Comparison of ENCODE assay signal across 1 cellular context in the genomic region with DNA sequence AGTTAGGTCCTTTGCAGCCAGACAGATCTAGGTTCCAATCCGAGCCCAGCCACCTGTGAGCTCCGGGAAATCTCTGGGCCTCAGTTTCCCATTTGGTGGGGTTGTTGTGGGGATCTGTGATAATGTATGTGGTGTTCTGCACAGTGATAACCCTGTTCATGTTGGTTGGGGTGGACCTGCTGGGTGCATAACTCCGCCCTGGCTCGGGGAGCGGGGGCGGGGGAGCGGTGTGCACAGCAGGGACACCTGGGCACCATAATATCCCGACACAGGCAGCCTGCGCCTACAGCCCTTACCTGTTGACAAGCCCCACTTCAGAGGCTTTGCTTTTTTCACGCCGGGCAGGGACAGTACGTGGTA.
TF ChIP-seq lines count a peak whose summit lies in the region.

No MANE protein-coding gene starts in this region.

TF ChIP-seq in K562, 482 proteins besides CTCF, POLR2A, EP300 and RAD21:
- TF ChIP-seq, protein P1, sequence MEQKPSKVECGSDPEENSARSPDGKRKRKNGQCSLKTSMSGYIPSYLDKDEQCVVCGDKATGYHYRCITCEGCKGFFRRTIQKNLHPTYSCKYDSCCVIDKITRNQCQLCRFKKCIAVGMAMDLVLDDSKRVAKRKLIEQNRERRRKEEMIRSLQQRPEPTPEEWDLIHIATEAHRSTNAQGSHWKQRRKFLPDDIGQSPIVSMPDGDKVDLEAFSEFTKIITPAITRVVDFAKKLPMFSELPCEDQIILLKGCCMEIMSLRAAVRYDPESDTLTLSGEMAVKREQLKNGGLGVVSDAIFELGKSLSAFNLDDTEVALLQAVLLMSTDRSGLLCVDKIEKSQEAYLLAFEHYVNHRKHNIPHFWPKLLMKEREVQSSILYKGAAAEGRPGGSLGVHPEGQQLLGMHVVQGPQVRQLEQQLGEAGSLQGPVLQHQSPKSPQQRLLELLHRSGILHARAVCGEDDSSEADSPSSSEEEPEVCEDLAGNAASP (IDR thresholded peaks at IDR 0.05) = no peak
- TF ChIP-seq, protein P2, sequence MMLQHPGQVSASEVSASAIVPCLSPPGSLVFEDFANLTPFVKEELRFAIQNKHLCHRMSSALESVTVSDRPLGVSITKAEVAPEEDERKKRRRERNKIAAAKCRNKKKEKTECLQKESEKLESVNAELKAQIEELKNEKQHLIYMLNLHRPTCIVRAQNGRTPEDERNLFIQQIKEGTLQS (IDR thresholded peaks at IDR 0.05) = no peak
- TF ChIP-seq, protein P2 (CRISPR knock-in tag; conservative IDR thresholded peaks at IDR 0.05) = no peak
- no peak for TF ChIP-seq ILK (tag; IDR thresholded peaks at IDR 0.05; ENCODE audit: borderline replicate concordance, low read depth)
- TF ChIP-seq NFRKB (IDR thresholded peaks at IDR 0.05; ENCODE audit: low read depth) = no peak
- TF ChIP-seq, protein P3, sequence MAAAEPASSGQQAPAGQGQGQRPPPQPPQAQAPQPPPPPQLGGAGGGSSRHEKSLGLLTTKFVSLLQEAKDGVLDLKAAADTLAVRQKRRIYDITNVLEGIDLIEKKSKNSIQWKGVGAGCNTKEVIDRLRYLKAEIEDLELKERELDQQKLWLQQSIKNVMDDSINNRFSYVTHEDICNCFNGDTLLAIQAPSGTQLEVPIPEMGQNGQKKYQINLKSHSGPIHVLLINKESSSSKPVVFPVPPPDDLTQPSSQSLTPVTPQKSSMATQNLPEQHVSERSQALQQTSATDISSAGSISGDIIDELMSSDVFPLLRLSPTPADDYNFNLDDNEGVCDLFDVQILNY (CRISPR knock-in tag; IDR thresholded peaks at IDR 0.05) = no peak
- TF ChIP-seq, protein P4, sequence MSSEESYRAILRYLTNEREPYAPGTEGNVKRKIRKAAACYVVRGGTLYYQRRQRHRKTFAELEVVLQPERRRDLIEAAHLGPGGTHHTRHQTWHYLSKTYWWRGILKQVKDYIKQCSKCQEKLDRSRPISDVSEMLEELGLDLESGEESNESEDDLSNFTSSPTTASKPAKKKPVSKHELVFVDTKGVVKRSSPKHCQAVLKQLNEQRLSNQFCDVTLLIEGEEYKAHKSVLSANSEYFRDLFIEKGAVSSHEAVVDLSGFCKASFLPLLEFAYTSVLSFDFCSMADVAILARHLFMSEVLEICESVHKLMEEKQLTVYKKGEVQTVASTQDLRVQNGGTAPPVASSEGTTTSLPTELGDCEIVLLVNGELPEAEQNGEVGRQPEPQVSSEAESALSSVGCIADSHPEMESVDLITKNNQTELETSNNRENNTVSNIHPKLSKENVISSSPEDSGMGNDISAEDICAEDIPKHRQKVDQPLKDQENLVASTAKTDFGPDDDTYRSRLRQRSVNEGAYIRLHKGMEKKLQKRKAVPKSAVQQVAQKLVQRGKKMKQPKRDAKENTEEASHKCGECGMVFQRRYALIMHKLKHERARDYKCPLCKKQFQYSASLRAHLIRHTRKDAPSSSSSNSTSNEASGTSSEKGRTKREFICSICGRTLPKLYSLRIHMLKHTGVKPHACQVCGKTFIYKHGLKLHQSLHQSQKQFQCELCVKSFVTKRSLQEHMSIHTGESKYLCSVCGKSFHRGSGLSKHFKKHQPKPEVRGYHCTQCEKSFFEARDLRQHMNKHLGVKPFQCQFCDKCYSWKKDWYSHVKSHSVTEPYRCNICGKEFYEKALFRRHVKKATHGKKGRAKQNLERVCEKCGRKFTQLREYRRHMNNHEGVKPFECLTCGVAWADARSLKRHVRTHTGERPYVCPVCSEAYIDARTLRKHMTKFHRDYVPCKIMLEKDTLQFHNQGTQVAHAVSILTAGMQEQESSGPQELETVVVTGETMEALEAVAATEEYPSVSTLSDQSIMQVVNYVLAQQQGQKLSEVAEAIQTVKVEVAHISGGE (CRISPR knock-in tag; IDR thresholded peaks at IDR 0.05) = no peak
- peak; percentile 32; the same call in 1 of the 2 replicates for TF ChIP-seq CBFA2T3 (IDR thresholded peaks at IDR 0.05)
- no peak for TF ChIP-seq SAP30 (IDR thresholded peaks at IDR 0.05; ENCODE audit: borderline replicate concordance, insufficient read depth, low read depth, low read length, poor library complexity, severe bottlenecking)
- TF ChIP-seq, protein P5, sequence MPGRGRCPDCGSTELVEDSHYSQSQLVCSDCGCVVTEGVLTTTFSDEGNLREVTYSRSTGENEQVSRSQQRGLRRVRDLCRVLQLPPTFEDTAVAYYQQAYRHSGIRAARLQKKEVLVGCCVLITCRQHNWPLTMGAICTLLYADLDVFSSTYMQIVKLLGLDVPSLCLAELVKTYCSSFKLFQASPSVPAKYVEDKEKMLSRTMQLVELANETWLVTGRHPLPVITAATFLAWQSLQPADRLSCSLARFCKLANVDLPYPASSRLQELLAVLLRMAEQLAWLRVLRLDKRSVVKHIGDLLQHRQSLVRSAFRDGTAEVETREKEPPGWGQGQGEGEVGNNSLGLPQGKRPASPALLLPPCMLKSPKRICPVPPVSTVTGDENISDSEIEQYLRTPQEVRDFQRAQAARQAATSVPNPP (IDR thresholded peaks at IDR 0.05; ENCODE audit: borderline replicate concordance, insufficient read depth, insufficient read length) = no peak
- no peak for TF ChIP-seq KDM5B (IDR thresholded peaks at IDR 0.05; ENCODE audit: insufficient replicate concordance, low read depth, low read length)
- TF ChIP-seq, protein P6, sequence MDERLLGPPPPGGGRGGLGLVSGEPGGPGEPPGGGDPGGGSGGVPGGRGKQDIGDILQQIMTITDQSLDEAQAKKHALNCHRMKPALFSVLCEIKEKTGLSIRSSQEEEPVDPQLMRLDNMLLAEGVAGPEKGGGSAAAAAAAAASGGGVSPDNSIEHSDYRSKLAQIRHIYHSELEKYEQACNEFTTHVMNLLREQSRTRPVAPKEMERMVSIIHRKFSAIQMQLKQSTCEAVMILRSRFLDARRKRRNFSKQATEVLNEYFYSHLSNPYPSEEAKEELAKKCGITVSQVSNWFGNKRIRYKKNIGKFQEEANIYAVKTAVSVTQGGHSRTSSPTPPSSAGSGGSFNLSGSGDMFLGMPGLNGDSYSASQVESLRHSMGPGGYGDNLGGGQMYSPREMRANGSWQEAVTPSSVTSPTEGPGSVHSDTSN (CRISPR knock-in tag; IDR thresholded peaks at IDR 0.05; ENCODE audit: low read depth) = no peak
- TF ChIP-seq, protein P6 (tag; conservative IDR thresholded peaks at IDR 0.05; ENCODE audit: low read depth) = no peak
- TF ChIP-seq CEBPG (CRISPR knock-in tag; IDR thresholded peaks at IDR 0.05) = no peak
- TF ChIP-seq CEBPG (tag; conservative IDR thresholded peaks at IDR 0.05 in 1 of 2, IDR thresholded peaks at IDR 0.05 in 1 of 2) = no peak
- TF ChIP-seq ZNF589 (CRISPR knock-in tag; IDR thresholded peaks at IDR 0.05; ENCODE audit: low read depth) = no peak
- peak; percentile 72 for TF ChIP-seq EGR1 (conservative IDR thresholded peaks at IDR 0.05)
- no peak for TF ChIP-seq ZNF3 (CRISPR knock-in tag; IDR thresholded peaks at IDR 0.05)
- TF ChIP-seq DDX20 (tag; IDR thresholded peaks at IDR 0.05; ENCODE audit: low read depth) = no peak
